ENCODE assay signal across 1 cellular context in the genomic region with DNA sequence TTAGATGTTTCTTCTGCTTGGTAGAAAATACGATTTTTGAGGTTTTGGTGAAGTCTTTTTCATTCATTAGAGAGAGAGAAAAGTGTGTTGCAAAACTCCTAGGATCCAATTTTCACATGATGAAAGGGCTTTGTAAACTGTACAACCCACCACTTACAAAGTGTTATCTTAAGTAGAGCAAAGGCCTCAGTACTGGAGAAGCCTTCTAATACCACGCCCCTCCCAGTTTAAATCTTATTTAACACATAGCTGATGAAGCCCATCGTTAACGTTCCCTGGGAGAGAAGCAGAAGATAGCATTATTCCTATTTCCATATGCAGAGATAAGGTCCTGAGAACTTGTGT.
TF ChIP-seq lines count a peak whose summit lies in the region.

No MANE protein-coding gene starts in this region.

TF ChIP-seq in H1, 55 proteins besides CTCF, POLR2A, EP300 and RAD21:
- TF ChIP-seq KDM4A (IDR thresholded peaks at IDR 0.05; ENCODE audit: low read depth, low read length, severe bottlenecking): no peak
- TF ChIP-seq SAP30 (IDR thresholded peaks at IDR 0.05; ENCODE audit: insufficient read depth, insufficient replicate concordance, low read length): no peak
- TF ChIP-seq CBX8 (IDR thresholded peaks at IDR 0.05; ENCODE audit: borderline replicate concordance, low read depth, low read length): no peak
- TF ChIP-seq HDAC6 (IDR thresholded peaks at IDR 0.05; ENCODE audit: low read depth, low read length): no peak
- no peak for TF ChIP-seq MAFK (IDR thresholded peaks at IDR 0.05; ENCODE audit: low read depth, low read length)
- TF ChIP-seq NRF1 (IDR thresholded peaks at IDR 0.05; ENCODE audit: low read depth, low read length): no peak
- TF ChIP-seq CHD2 (IDR thresholded peaks at IDR 0.05; ENCODE audit: low read length): no peak
- no peak for TF ChIP-seq GTF2F1 (IDR thresholded peaks at IDR 0.05; ENCODE audit: borderline replicate concordance, low read depth, low read length)
- TF ChIP-seq RNF2 (IDR thresholded peaks at IDR 0.05; ENCODE audit: borderline replicate concordance, low read depth, low read length, missing control alignments, poor library complexity, severe bottlenecking): no peak
- TF ChIP-seq BCL11A (IDR thresholded peaks at IDR 0.05; ENCODE audit: low read depth in 2 of 2, low read length in 2 of 2): no peak
- TF ChIP-seq BACH1 (IDR thresholded peaks at IDR 0.05; ENCODE audit: low read length): no peak
- no peak for TF ChIP-seq KDM1A (IDR thresholded peaks at IDR 0.05; ENCODE audit: borderline replicate concordance, low read length)
- no peak for TF ChIP-seq POLR2AphosphoS5 (IDR thresholded peaks at IDR 0.05; ENCODE audit: low read depth, low read length)
- no peak for TF ChIP-seq SP2 (IDR thresholded peaks at IDR 0.05; ENCODE audit: low read length)
- no peak for TF ChIP-seq ZNF274 (IDR thresholded peaks at IDR 0.05; ENCODE audit: borderline replicate concordance, extremely low read depth, low read length)
- TF ChIP-seq PHF8 (conservative IDR thresholded peaks at IDR 0.05; ENCODE audit: low read depth, low read length): no peak
- no peak for TF ChIP-seq CHD1 (IDR thresholded peaks at IDR 0.05; ENCODE audit: low read depth, low read length)
- TF ChIP-seq MAX (IDR thresholded peaks at IDR 0.05): no peak
- no peak for TF ChIP-seq E2F6 (IDR thresholded peaks at IDR 0.05)
- TF ChIP-seq RXRA (IDR thresholded peaks at IDR 0.05; ENCODE audit: insufficient read depth, low read depth, low read length): no peak
